Comparison of ENCODE assay signal across 21 cellular contexts in genomic region chr9:660227-660626, GRCh38.
A peak's percentile ranks its signal among the peaks of the same experiment; 100 is the strongest.
DNase-seq lines count a peak whose midpoint lies in the region; ATAC-seq and TF ChIP-seq lines count a peak whose summit lies in the region.
"Had no signal": no experiment of that assay in that cellular context is flagged by ENCODE, and none has a peak within 500 bp of the region (broad histone marks: within the 10 kb centered on the region; RNA-seq: fewer than 3 reads in every experiment).

No MANE protein-coding gene starts in this region.

- H3K4me2 ChIP-seq in SK-N-SH = no peak overlapping the region

- H4K20me1 ChIP-seq in SK-N-SH (ENCODE audit: insufficient read depth) = no peaks in the 10 kb centered on the region

- no peaks in the 10 kb centered on the region for H3K9me2 ChIP-seq in SK-N-SH

- no peak for TF ChIP-seq RAD21 in SK-N-SH (IDR thresholded peaks at IDR 0.05; ENCODE audit: low read length)

- WGBS in right cardiac atrium = 32% methylated on average over 2 of the region's 2 CpGs
- WGBS in heart right ventricle, 2 donors = 38% methylated on average over 2 of the region's 2 CpGs
- WGBS in SK-N-SH (ENCODE audit: low lambda C conversion rate) = 7% methylated on average over 2 of the region's 2 CpGs

- H3K4me1 ChIP-seq in right cardiac atrium (ENCODE audit: control insufficient read depth, insufficient read depth, low read length) (peaks cover 14% of the 10 kb centered on the region), heart right ventricle (peaks cover 0 to 53% (median 34%) of the 10 kb centered on the region in 9 donors), SK-N-SH (ENCODE audit: control insufficient read depth in 1 of 2, insufficient read depth in 2 of 2, low read depth in 1 of 2, low read length in 1 of 2) (no peaks in the 10 kb centered on the region)

- H3F3A ChIP-seq in SK-N-SH (replicated peaks; ENCODE audit: insufficient read depth) = no peaks in the 10 kb centered on the region

- H3K27ac ChIP-seq in right cardiac atrium (ENCODE audit: low read length) (peak overlapping the region; percentile 78), heart right ventricle (peak overlapping the region in 3 of 10 donors; percentile 24 to 33 (median 25)), SK-N-SH (ENCODE audit: low read depth in 2 of 2, low read length in 1 of 2) (no peak overlapping the region)
- H3K27ac ChIP-seq: WERI-Rb-1 had no signal

- no peak overlapping the region for H3K9ac ChIP-seq in SK-N-SH

- intact Hi-C loops in right cardiac atrium (cut with DNase I) = no loop called here
- intact Hi-C loops in heart right ventricle (cut with DNase I) = no loop called here

- DNase-seq in right cardiac atrium = no peak
- DNase-seq in heart right ventricle = no peak
- DNase-seq in RPMI7951 (ENCODE audit: low read depth) = peak; percentile 22
- no peak for DNase-seq in SK-N-SH
- DNase-seq in AG08396 (ENCODE audit: low spot score) = no peak
- DNase-seq: activated CD8-positive, alpha-beta T cell treated with anti-CD3 and anti-CD28 coated beads for 36 hours; CD4-positive, alpha-beta T cell; DMS53; effector CD4-positive, alpha-beta T cell; glutamatergic neuron; mammary epithelial cell; MG63; naive thymus-derived CD8-positive, alpha-beta T cell; NCI-H1694 treated with DMSO at 0.1 percent for 48 hours; NCI-H446; NK-92 treated with Interleukin-12 subunit alpha and Interleukin-12 subunit beta, amount 100 ng/mL, for 24 hours; stimulated activated CD4-positive, alpha-beta T cell treated with anti-CD3 and anti-CD28 coated beads, Interleukin-12 subunit alpha, Interleukin-12 subunit beta, amount 100 ng/mL, for 4 hours; WERI-Rb-1 had no signal

- ATAC-seq in right cardiac atrium (no peak), heart right ventricle (no peak), HG02759 (IDR thresholded peaks at IDR 0.05; ENCODE audit: unreplicated experiment) (peak; percentile 59), HG03025 (IDR thresholded peaks at IDR 0.05; ENCODE audit: low FRiP score, unreplicated experiment) (no peak), HG03565 (IDR thresholded peaks at IDR 0.05; ENCODE audit: unreplicated experiment) (no peak)
- ATAC-seq: activated CD8-positive, alpha-beta T cell treated with anti-CD3 and anti-CD28 coated beads for 36 hours; naive thymus-derived CD8-positive, alpha-beta T cell had no signal

- H3K4me3 ChIP-seq in right cardiac atrium (ENCODE audit: low read length) (no peak overlapping the region), heart right ventricle (no peak overlapping the region), SK-N-SH (ENCODE audit: low read depth in 2 of 2, low read length in 1 of 2) (no peak overlapping the region)
- H3K4me3 ChIP-seq: MG63 had no signal

- POLR2A ChIA-PET in SK-N-SH (lab: Yijun Ruan, JAX) = no interaction called here

- CTCF ChIA-PET in SK-N-SH (lab: Yijun Ruan, JAX) = no interaction called here

- H3K36me3 ChIP-seq in heart right ventricle = no peaks in the 10 kb centered on the region
- H3K36me3 ChIP-seq in SK-N-SH (replicated peaks in 1 of 2; ENCODE audit: control insufficient read depth in 1 of 2, insufficient read depth in 2 of 2, low read length in 1 of 2) = no peaks in the 10 kb centered on the region
- H3K36me3 ChIP-seq: WERI-Rb-1 had no signal

- H3K79me2 ChIP-seq in SK-N-SH (ENCODE audit: insufficient read depth) = no peaks in the 10 kb centered on the region

- TF ChIP-seq CTCF in heart right ventricle (IDR thresholded peaks at IDR 0.05) = no peak
- no peak for TF ChIP-seq CTCF in SK-N-SH (IDR thresholded peaks at IDR 0.05)

- TF ChIP-seq EP300 in SK-N-SH (IDR thresholded peaks at IDR 0.05; ENCODE audit: borderline replicate concordance in 1 of 2, low read depth in 1 of 2, low read length in 1 of 2) = no peak

- H3K9me3 ChIP-seq in right cardiac atrium (ENCODE audit: control insufficient read depth, low read length) (no peaks in the 10 kb centered on the region), heart right ventricle (no peaks in the 10 kb centered on the region), SK-N-SH (no peaks in the 10 kb centered on the region)
- H3K9me3 ChIP-seq: MG63 had no signal

- H3K27me3 ChIP-seq in right cardiac atrium (ENCODE audit: control insufficient read depth, insufficient read depth) (no peaks in the 10 kb centered on the region), heart right ventricle (no peaks in the 10 kb centered on the region), SK-N-SH (ENCODE audit: insufficient read depth) (peaks cover 40% of the 10 kb centered on the region; the same call in 1 of the 2 replicates)
- H3K27me3 ChIP-seq: MG63 had no signal

- no peak overlapping the region for H2AFZ ChIP-seq in SK-N-SH (ENCODE audit: low read depth)

TF ChIP-seq in SK-N-SH, 30 proteins besides CTCF, POLR2A, EP300 and RAD21:
- TF ChIP-seq USF1 (IDR thresholded peaks at IDR 0.05; ENCODE audit: borderline replicate concordance, low read depth) (no peak), ELF1 (IDR thresholded peaks at IDR 0.05) (no peak)
